In the genomic region with DNA sequence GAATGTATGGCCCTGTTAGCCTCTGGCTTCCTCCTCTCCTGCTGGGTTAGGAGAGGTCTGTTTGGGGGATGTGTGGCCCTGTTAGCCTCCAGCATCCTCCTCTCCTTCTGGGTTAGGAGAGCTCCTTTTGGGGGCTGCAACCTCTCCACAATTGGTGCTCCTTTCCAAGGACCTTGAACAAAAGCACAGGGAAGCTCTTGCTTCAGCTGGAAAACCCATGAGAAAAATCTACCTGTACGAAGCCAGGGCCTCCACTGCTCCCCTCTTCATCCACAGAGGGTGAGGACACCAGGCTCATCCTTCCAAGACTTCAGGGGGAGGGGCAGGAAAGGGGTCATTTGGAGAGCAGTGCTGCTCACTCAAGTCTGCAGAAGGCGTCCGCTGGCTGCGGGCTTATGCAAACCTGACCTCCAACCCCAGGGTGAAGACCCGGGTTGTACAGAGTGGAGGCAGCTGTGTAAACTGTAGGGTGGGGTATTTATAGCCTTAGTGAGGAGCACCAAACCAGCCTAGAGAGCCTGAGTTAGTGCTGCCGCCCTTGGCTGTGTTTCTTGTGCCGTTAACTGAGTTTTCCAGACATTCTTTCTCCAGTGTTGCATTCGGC, we compare ENCODE assay signal across 16 cellular contexts.
DNase-seq lines count a peak whose midpoint lies in the region; ATAC-seq and TF ChIP-seq lines count a peak whose summit lies in the region.
"Had no signal": no experiment of that assay in that cellular context is flagged by ENCODE, and none has a peak within 500 bp of the region (broad histone marks: within the 10 kb centered on the region; RNA-seq: fewer than 3 reads in every experiment).

No MANE protein-coding gene starts in this region.

- TF ChIP-seq EP300 in transverse colon (IDR thresholded peaks at IDR 0.05; ENCODE audit: low read depth) = no peak

- peak; percentile 76 for ATAC-seq in left ventricle myocardium superior
- ATAC-seq: activated CD4-positive, alpha-beta T cell treated with anti-CD3 and anti-CD28 coated beads for 36 hours; effector memory CD8-positive, alpha-beta T cell; stimulated activated naive CD8-positive, alpha-beta T cell treated with anti-CD3 and anti-CD28 coated beads, Interleukin-15, amount 100 ng/mL, for 72 hours had no signal

- 27% methylated on average over 8 of the region's 8 CpGs; no CpG with 5 or more reads in 1 of the 2 donors for WGBS in transverse colon (ENCODE audit: low coverage in 1 of 2), 2 donors

- H3K27ac Mint-ChIP-seq in neural crest cell (ENCODE audit: unreplicated experiment) = no peak overlapping the region
- H3K27ac Mint-ChIP-seq: activated CD4-positive, alpha-beta T cell treated with anti-CD3 and anti-CD28 coated beads for 36 hours; activated naive CD4-positive, alpha-beta T cell treated with anti-CD3 and anti-CD28 coated beads, Interleukin-2, amount 50 U/mL, for 24 hours; effector memory CD8-positive, alpha-beta T cell; stimulated activated naive CD8-positive, alpha-beta T cell treated with anti-CD3 and anti-CD28 coated beads, Interleukin-15, amount 100 ng/mL, for 72 hours; T-helper 2 cell treated with Interferon-gamma antibody and Interleukin-4, amounts not matched to agents 5 μg/mL and 100 μg/mL, for 36 hours had no signal

- in situ Hi-C loops in astrocyte of the spinal cord (cut with HindIII; ENCODE audit: low sequenced_read_pairs) (no loop called here), transverse colon (cut with MboI; ENCODE audit: low pct_ligation_motif_present in 1 of 4, low pct_unique_long_range_greater_than_20kb in 1 of 4, low sequenced_read_pairs in 3 of 4) (no loop called here)

- no peak overlapping the region for H3K4me3 Mint-ChIP-seq in neural crest cell
- H3K4me3 Mint-ChIP-seq: activated CD4-positive, alpha-beta T cell treated with anti-CD3 and anti-CD28 coated beads for 36 hours; activated naive CD4-positive, alpha-beta T cell treated with anti-CD3 and anti-CD28 coated beads, Interleukin-2, amount 50 U/mL, for 24 hours; effector memory CD8-positive, alpha-beta T cell; stimulated activated naive CD8-positive, alpha-beta T cell treated with anti-CD3 and anti-CD28 coated beads, Interleukin-15, amount 100 ng/mL, for 72 hours; T-helper 2 cell treated with Interferon-gamma antibody and Interleukin-4, amounts not matched to agents 5 μg/mL and 100 μg/mL, for 36 hours had no signal

- DNase-seq in astrocyte of the spinal cord (ENCODE audit: low read depth, low spot score) = peak; percentile 65
- peak; percentile 60 for DNase-seq in left ventricle myocardium superior
- DNase-seq in neural crest cell (ENCODE audit: low read depth, low spot score) = peak; percentile 12
- no peak for DNase-seq in transverse colon
- DNase-seq in DMS 273 treated with DMSO at 0.1 percent for 48 hours (lab: John Stamatoyannopoulos, UW) = no peak
- DNase-seq in DMS 273 (lab: John Stamatoyannopoulos, UW; ENCODE audit: unreplicated experiment) = no peak
- DNase-seq in effector memory CD4-positive, alpha-beta T cell = no peak
- DNase-seq: activated CD4-positive, alpha-beta T cell treated with anti-CD3 and anti-CD28 coated beads for 36 hours; DND-41; effector memory CD8-positive, alpha-beta T cell; NCI-H1048; NCI-H2171 treated with DMSO at 0.1 percent for 48 hours; SIG-M5; stimulated activated naive CD8-positive, alpha-beta T cell treated with anti-CD3 and anti-CD28 coated beads, Interleukin-15, amount 100 ng/mL, for 72 hours had no signal

- intact Hi-C loops in left ventricle myocardium superior (cut with micrococcal nuclease) = no loop called here
- intact Hi-C loops in transverse colon (cut with DNase I; ENCODE audit: low total_unique reads) = no loop called here

- H3K27me3 ChIP-seq in transverse colon = no peaks in the 10 kb centered on the region
- no peaks in the 10 kb centered on the region for H3K27me3 ChIP-seq in effector memory CD4-positive, alpha-beta T cell (replicated peaks; ENCODE audit: control insufficient read depth, insufficient read depth, low read length, poor library complexity, severe bottlenecking)

- peaks cover 94% of the 10 kb centered on the region for H3K27me3 Mint-ChIP-seq in neural crest cell (ENCODE audit: low read depth)
- H3K27me3 Mint-ChIP-seq: activated CD4-positive, alpha-beta T cell treated with anti-CD3 and anti-CD28 coated beads for 36 hours; activated naive CD4-positive, alpha-beta T cell treated with anti-CD3 and anti-CD28 coated beads, Interleukin-2, amount 50 U/mL, for 24 hours had no signal

- peaks cover 9% of the 10 kb centered on the region for H3K4me1 Mint-ChIP-seq in neural crest cell
- H3K4me1 Mint-ChIP-seq: activated CD4-positive, alpha-beta T cell treated with anti-CD3 and anti-CD28 coated beads for 36 hours; activated naive CD4-positive, alpha-beta T cell treated with anti-CD3 and anti-CD28 coated beads, Interleukin-2, amount 50 U/mL, for 24 hours; stimulated activated naive CD8-positive, alpha-beta T cell treated with anti-CD3 and anti-CD28 coated beads, Interleukin-15, amount 100 ng/mL, for 72 hours had no signal

- TF ChIP-seq CTCF in astrocyte of the spinal cord (IDR thresholded peaks at IDR 0.05; ENCODE audit: low read depth, low read length) (no peak), neural crest cell (conservative IDR thresholded peaks at IDR 0.05) (no peak), transverse colon (IDR thresholded peaks at IDR 0.05) (no peak)

- H3K36me3 ChIP-seq in transverse colon = no peaks in the 10 kb centered on the region
- H3K36me3 ChIP-seq in effector memory CD4-positive, alpha-beta T cell (ENCODE audit: control insufficient read depth, insufficient read depth, low read length) = no peaks in the 10 kb centered on the region

- H3K9me3 Mint-ChIP-seq in neural crest cell = no peaks in the 10 kb centered on the region
- H3K9me3 Mint-ChIP-seq: activated naive CD4-positive, alpha-beta T cell treated with anti-CD3 and anti-CD28 coated beads, Interleukin-2, amount 50 U/mL, for 24 hours; stimulated activated naive CD8-positive, alpha-beta T cell treated with anti-CD3 and anti-CD28 coated beads, Interleukin-15, amount 100 ng/mL, for 72 hours; T-helper 2 cell treated with Interferon-gamma antibody and Interleukin-4, amounts not matched to agents 5 μg/mL and 100 μg/mL, for 36 hours had no signal

- peaks cover 14 to 28% (median 22%) of the 10 kb centered on the region in 4 donors for H3K4me1 ChIP-seq in transverse colon
- no peaks in the 10 kb centered on the region for H3K4me1 ChIP-seq in effector memory CD4-positive, alpha-beta T cell (ENCODE audit: control insufficient read depth, insufficient read depth, low read length, poor library complexity, severe bottlenecking)

- H3K9me3 ChIP-seq in transverse colon = no peaks in the 10 kb centered on the region
- H3K9me3 ChIP-seq in effector memory CD4-positive, alpha-beta T cell (ENCODE audit: control insufficient read depth, low read length) = no peaks in the 10 kb centered on the region

- TF ChIP-seq POLR2A in transverse colon (IDR thresholded peaks at IDR 0.05) = no peak

- H3K36me3 Mint-ChIP-seq in neural crest cell (ENCODE audit: low read depth) = no peaks in the 10 kb centered on the region
- H3K36me3 Mint-ChIP-seq: activated naive CD4-positive, alpha-beta T cell treated with anti-CD3 and anti-CD28 coated beads, Interleukin-2, amount 50 U/mL, for 24 hours had no signal

- peak overlapping the region; percentile 8 to 58 (median 52) for H3K27ac ChIP-seq in transverse colon
- H3K27ac ChIP-seq in effector memory CD4-positive, alpha-beta T cell (ENCODE audit: insufficient read depth, low read length, poor library complexity, severe bottlenecking) = no peak overlapping the region

- no peak overlapping the region for H3K4me3 ChIP-seq in astrocyte of the spinal cord (ENCODE audit: low read depth, low read length)
- no peak overlapping the region for H3K4me3 ChIP-seq in transverse colon
- H3K4me3 ChIP-seq in effector memory CD4-positive, alpha-beta T cell (ENCODE audit: insufficient read depth, low read depth, low read length, poor library complexity, severe bottlenecking) = no peak overlapping the region

Comparison
In these comparisons a context has a peak if more than half of its experiments do, and no peak if none do; other contexts are left out.
1. DNase-seq: peak in astrocyte of the spinal cord (single experiment), left ventricle myocardium superior (single experiment) and neural crest cell (single experiment); none in transverse colon (single experiment), DMS 273 treated with DMSO at 0.1 percent for 48 hours (single experiment), DMS 273 (single experiment) and effector memory CD4-positive, alpha-beta T cell (0 of 3).